Comparison of ENCODE assay signal across 2 cellular contexts in the genomic region with DNA sequence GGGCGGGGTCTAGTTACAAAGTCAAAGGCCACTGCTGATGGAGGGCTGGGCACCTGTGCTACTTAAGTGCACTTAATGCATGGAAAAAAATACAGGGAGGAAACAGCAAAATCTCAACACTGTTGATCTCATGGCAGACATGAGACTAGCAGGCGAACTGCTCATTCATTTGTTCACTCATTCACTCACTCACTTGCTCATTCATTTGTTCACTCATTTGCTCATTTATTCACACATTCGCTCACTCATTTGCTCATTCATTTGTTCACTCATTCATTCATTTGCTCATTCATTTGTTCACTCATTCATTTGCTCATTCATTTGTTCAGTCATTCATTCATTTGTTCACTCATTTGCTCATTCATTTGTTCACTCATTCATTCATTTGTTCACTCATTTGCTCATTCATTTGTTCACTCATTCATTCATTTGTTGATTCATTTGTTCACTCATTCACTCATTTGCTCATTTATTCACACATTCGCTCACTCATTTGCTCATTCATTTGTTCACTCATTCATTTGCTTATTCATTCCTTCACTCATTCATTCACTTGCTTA.
TF ChIP-seq lines count a peak whose summit lies in the region.

No MANE protein-coding gene starts in this region.

TF ChIP-seq in HEK293, 187 proteins besides CTCF, POLR2A, EP300 and RAD21:
- TF ChIP-seq ZNF24 (tag by site-specific recombination; IDR thresholded peaks at IDR 0.05) (peak; percentile 96), ZNF366 (tag by site-specific recombination; conservative IDR thresholded peaks at IDR 0.05) (peak; percentile 28; the same call in 1 of the 2 replicates)

TF ChIP-seq in H1, 55 proteins besides CTCF, POLR2A, EP300 and RAD21:
- peak; percentile 61; the same call in 1 of the 2 replicates for TF ChIP-seq BRCA1 (IDR thresholded peaks at IDR 0.05; ENCODE audit: low read depth, low read length)
